In genomic region chr4:173448103-173448502, GRCh38 we compare ENCODE assay signal across 9 cellular contexts. TPM values are rescaled to one million over a fixed set of nuclear protein-coding genes. Genes with fewer than 3 reads are reported as not detected.
A peak's percentile ranks its signal among the peaks of the same experiment; 100 is the strongest.
DNase-seq lines count a peak whose midpoint lies in the region; ATAC-seq, FAIRE-seq and TF ChIP-seq lines count a peak whose summit lies in the region.
"Had no signal": no experiment of that assay in that cellular context is flagged by ENCODE, and none has a peak within 500 bp of the region (broad histone marks: within the 10 kb centered on the region; RNA-seq: fewer than 3 reads in every experiment).

No MANE protein-coding gene starts in this region.

- H3K36me3 ChIP-seq in Peyer's patch, result no peaks in the 10 kb centered on the region

- TF ChIP-seq CTCF in D721Med (IDR thresholded peaks at IDR 0.05; ENCODE audit: insufficient read depth, missing control alignments) (no peak), Peyer's patch (IDR thresholded peaks at IDR 0.05) (no peak)

- ATAC-seq in HG03439 (IDR thresholded peaks at IDR 0.05; ENCODE audit: unreplicated experiment), result no peak

- FAIRE-seq in D721Med (lab: Jason Lieb, UNC), result peak; percentile 25

- DNase-seq in D721Med (ENCODE audit: insufficient read length, low spot score), result no peak
- DNase-seq in NCI-H2171 (lab: John Stamatoyannopoulos, UW), result peak; percentile 76
- DNase-seq in cerebellar nuclear complex (lab: John Stamatoyannopoulos, UW), result peak; percentile 69 to 79
- peak in 47 of 56 donors; percentile 4 to 78 (median 28) for DNase-seq in nucleus accumbens (lab: John Stamatoyannopoulos, UW)
- DNase-seq in Peyer's patch, result no peak
- no peak for DNase-seq in T-helper 2 cell
- no peak for DNase-seq in activated T-cell treated with anti-CD3 and anti-CD28 coated beads, Interleukin-2, amount 50 U/mL, for 48 hours

- TF ChIP-seq POLR2A in Peyer's patch (IDR thresholded peaks at IDR 0.05), result no peak

- H3K4me3 ChIP-seq in Peyer's patch, result no peak overlapping the region
- H3K4me3 ChIP-seq: lung had no signal

- no peaks in the 10 kb centered on the region for H3K27me3 ChIP-seq in Peyer's patch

- no peaks in the 10 kb centered on the region for H3K9me3 ChIP-seq in Peyer's patch

- peak overlapping the region in 1 of 4 donors; percentile 4 for H3K27ac ChIP-seq in Peyer's patch

- H3K4me1 ChIP-seq in Peyer's patch, result peaks cover 0 to 4% (median 0%) of the 10 kb centered on the region in 4 donors

RNA-seq across cellular contexts. Expression of gene SCRG1, which starts 49.2 kb away (rescaled TPM):
- total RNA-seq in Peyer's patch, result not detected

Comparison
In these comparisons a context has a peak if more than half of its experiments do, and no peak if none do; other contexts are left out.
1. DNase-seq: peak in NCI-H2171 (single experiment), cerebellar nuclear complex (2 of 2) and nucleus accumbens (47 of 56); none in D721Med (single experiment), Peyer's patch (0 of 3), T-helper 2 cell (0 of 5) and activated T-cell treated with anti-CD3 and anti-CD28 coated beads, Interleukin-2, amount 50 U/mL, for 48 hours (0 of 2).